In the genomic region with DNA sequence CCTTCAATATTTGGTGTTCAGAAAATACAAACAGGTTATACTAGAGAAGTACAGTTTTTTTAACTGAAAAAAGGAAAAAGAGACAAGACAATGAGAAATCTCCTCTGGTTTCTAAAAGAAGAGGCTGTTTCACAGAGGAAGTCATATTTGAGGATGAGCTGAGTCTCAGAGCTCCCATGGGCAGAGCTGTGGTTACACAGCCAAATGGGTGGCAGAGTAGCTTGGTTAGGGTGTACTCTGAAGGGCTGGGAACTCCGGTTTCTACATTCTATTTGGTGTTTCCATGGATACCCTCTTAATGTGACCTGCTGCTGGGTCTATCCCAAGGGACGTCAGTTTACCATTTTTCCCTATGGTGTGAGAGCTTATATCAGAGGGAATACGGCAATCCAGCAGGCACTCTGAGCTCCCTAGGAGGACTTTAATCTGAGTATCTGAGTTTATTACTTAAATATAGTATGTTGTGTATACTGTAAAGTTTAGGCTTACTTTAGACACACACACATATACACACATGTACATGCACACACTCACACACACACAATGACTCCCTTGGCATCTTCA, we compare ENCODE assay signal across 16 cellular contexts.
"Had no signal": no experiment of that assay in that cellular context is flagged by ENCODE, and none has a peak within 500 bp of the region (broad histone marks: within the 10 kb centered on the region; RNA-seq: fewer than 3 reads in every experiment).

No MANE protein-coding gene starts in this region.

- DNase-seq: KBM-7, MG63, NCI-H1092 treated with DMSO at 0.1 percent for 48 hours, NCI-H1436, NCI-H187 treated with DMSO at 0.1 percent for 48 hours, NCI-H2029 treated with DMSO at 0.1 percent for 48 hours, NCI-H2171 treated with DMSO at 0.1 percent for 48 hours, NCI-H524, NCI-H526 treated with DMSO at 0.1 percent for 48 hours, NCI-H748 treated with DMSO at 0.1 percent for 48 hours, Right ventricle myocardium superior, RPMI8226, SIG-M5 had no signal

- FAIRE-seq: RCC 7860 had no signal

- H3K27me3 ChIP-seq: MG63, SJSA1 had no signal

- H3K4me1 ChIP-seq: SJSA1 had no signal

- H3K9me3 ChIP-seq: MG63, SJSA1 had no signal

- H3K4me3 ChIP-seq: MG63, SJSA1, SK-N-MC had no signal

- H3K27ac ChIP-seq: SJSA1, SK-N-MC had no signal

- H3K36me3 ChIP-seq: MG63, SJSA1 had no signal
